In the genomic region with DNA sequence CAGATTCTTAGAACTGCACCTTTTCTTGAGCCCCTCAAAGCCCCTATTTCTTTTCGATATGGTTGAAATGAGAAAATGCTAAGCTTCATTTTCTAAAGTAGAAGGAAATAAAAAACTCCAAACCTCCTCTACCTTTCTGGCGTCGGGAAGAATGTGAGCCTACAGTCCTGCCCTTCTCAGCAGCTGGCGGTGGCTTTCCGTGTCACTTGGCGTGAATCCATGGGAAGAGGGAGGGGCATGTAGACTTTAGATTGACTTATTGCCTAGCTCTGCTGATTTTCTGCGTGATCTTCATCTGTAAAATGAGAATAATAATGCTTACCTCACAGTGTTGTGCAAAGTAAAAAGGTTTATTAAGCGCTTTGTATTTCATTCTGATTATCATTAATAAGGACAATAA, we compare ENCODE assay signal across 18 cellular contexts. TPM values are rescaled to one million over a fixed set of nuclear protein-coding genes. Genes with fewer than 3 reads are reported as not detected.
DNase-seq lines count a peak whose midpoint lies in the region; ATAC-seq, FAIRE-seq and TF ChIP-seq lines count a peak whose summit lies in the region.
"Had no signal": no experiment of that assay in that cellular context is flagged by ENCODE, and none has a peak within 500 bp of the region (broad histone marks: within the 10 kb centered on the region; RNA-seq: fewer than 3 reads in every experiment).

No MANE protein-coding gene starts in this region.

- H3K4me3 ChIP-seq in pancreas (no peak overlapping the region), tibial artery (no peak overlapping the region)
- H3K4me3 ChIP-seq: prostate gland, skin epidermis had no signal

- FAIRE-seq in pancreas (lab: Jason Lieb, UNC): peak; percentile 9
- FAIRE-seq: GM12891 had no signal

- no peaks in the 10 kb centered on the region for H3K27me3 ChIP-seq in pancreas
- no peaks in the 10 kb centered on the region for H3K27me3 ChIP-seq in tibial artery

- H3K36me3 ChIP-seq in pancreas (no peaks in the 10 kb centered on the region), tibial artery (no peaks in the 10 kb centered on the region)
- H3K36me3 ChIP-seq: prostate gland had no signal

- TF ChIP-seq CTCF in pancreas (IDR thresholded peaks at IDR 0.05) (no peak), tibial artery (IDR thresholded peaks at IDR 0.05) (no peak)

- 27 to 31% methylated on average over 8 of the region's 8 CpGs for WGBS in pancreas, 2 donors

- no peak overlapping the region for H3K27ac ChIP-seq in pancreas
- H3K27ac ChIP-seq in tibial artery: no peak overlapping the region
- H3K27ac ChIP-seq: prostate gland, RWPE1, skin epidermis had no signal

- peak; percentile 60 to 81 (median 69) for ATAC-seq in pancreas
- ATAC-seq: esophagus mucosa had no signal

- H3K4me1 ChIP-seq in pancreas: no peaks in the 10 kb centered on the region
- H3K4me1 ChIP-seq in tibial artery: no peaks in the 10 kb centered on the region
- H3K4me1 ChIP-seq: prostate gland had no signal

- intact Hi-C loops in pancreas (cut with DNase I): no loop called here
- intact Hi-C loops in tibial artery (cut with DNase I; ENCODE audit: low total_unique reads): no loop called here

- DNase-seq in NCI-H2081 (lab: John Stamatoyannopoulos, UW) (peak; percentile 25 to 59), NCI-H2081 treated with DMSO at 0.1 percent for 48 hours (lab: John Stamatoyannopoulos, UW) (no peak), NCI-H1105 treated with DMSO at 0.1 percent for 48 hours (lab: John Stamatoyannopoulos, UW) (peak; percentile 76), SHP77 (lab: John Stamatoyannopoulos, UW) (peak; percentile 77 to 79), pancreas (peak in 4 of 6 donors; percentile 34 to 40 (median 39)), COLO829 (ENCODE audit: low spot score) (no peak), SKM-1 (lab: John Stamatoyannopoulos, UW; ENCODE audit: unreplicated experiment) (no peak), tibial artery (no peak)
- DNase-seq: activated gamma-delta T cell; HCEC 1CT; stimulated activated CD4-positive, alpha-beta T cell treated with anti-CD3 and anti-CD28 coated beads, Interleukin-4, amount 100 ng/mL, for 1 hour had no signal

- no peaks in the 10 kb centered on the region for H3K9me3 ChIP-seq in pancreas
- no peaks in the 10 kb centered on the region for H3K9me3 ChIP-seq in tibial artery
- H3K9me3 ChIP-seq: prostate gland had no signal

RNA-seq across cellular contexts. Expression of a gene that starts 35.0 kb away (rescaled TPM):
- 1 to 10 TPM; 1.1 to 4.6 (median 1.8) TPM for total RNA-seq in pancreas
- polyA plus RNA-seq in pancreas: 1 to 10 TPM; 1.5 to 1.8 TPM
- total RNA-seq: A172, neural crest cell had no signal

Comparison
In these comparisons a context has a peak if more than half of its experiments do, and no peak if none do; other contexts are left out.
1. DNase-seq: peak in NCI-H2081 (2 of 2), NCI-H1105 treated with DMSO at 0.1 percent for 48 hours (single experiment), SHP77 (2 of 2) and pancreas (4 of 6); none in NCI-H2081 treated with DMSO at 0.1 percent for 48 hours (single experiment), COLO829 (single experiment), SKM-1 (single experiment) and tibial artery (0 of 2).